ENCODE assay signal across 12 cellular contexts in genomic region chr20:363319-364078, GRCh38. TPM values are rescaled to one million over a fixed set of nuclear protein-coding genes. Genes with fewer than 3 reads are reported as not detected.
A peak's percentile ranks its signal among the peaks of the same experiment; 100 is the strongest.
DNase-seq lines count a peak whose midpoint lies in the region; ATAC-seq, FAIRE-seq and TF ChIP-seq lines count a peak whose summit lies in the region.
"Had no signal": no experiment of that assay in that cellular context is flagged by ENCODE, and none has a peak within 500 bp of the region (broad histone marks: within the 10 kb centered on the region; RNA-seq: fewer than 3 reads in every experiment).

No MANE protein-coding gene starts in this region.

- H3K4me3 ChIP-seq in A673 (ENCODE audit: low read depth, low read length, poor library complexity, severe bottlenecking) (no peak overlapping the region), RWPE2 (ENCODE audit: severe bottlenecking) (no peak overlapping the region), kidney (ENCODE audit: low read length in 2 of 2) (no peak overlapping the region), left ventricle myocardium inferior (no peak overlapping the region)
- H3K4me3 ChIP-seq: vagina had no signal

- CTCF ChIA-PET in A673 (lab: Charles Lee) = interaction anchor here (1.5 kb wide), 1 partner anchor 68 kb away, joined by 5 read pairs; no protein-coding TSS in a partner anchor

- H3K36me3 ChIP-seq in A673 (ENCODE audit: insufficient read depth, low read length, poor library complexity, severe bottlenecking) (no peaks in the 10 kb centered on the region), RWPE2 (ENCODE audit: low read depth) (no peaks in the 10 kb centered on the region), kidney (ENCODE audit: control insufficient read depth in 1 of 2, insufficient read depth in 2 of 2, low read length in 2 of 2) (no peaks in the 10 kb centered on the region), left ventricle myocardium inferior (no peaks in the 10 kb centered on the region)
- H3K36me3 ChIP-seq: vagina had no signal

- POLR2A ChIA-PET in A673 (lab: Charles Lee; ENCODE audit: low non-redundant PET) = interaction anchor here (1.3 kb wide), 1 partner anchor 8 kb away, joined by 5 read pairs; no protein-coding TSS in a partner anchor

- intact Hi-C loops in A673 (cut with micrococcal nuclease; ENCODE audit: unreplicated experiment) = no loop called here
- intact Hi-C loops in kidney (cut with DNase I) = no loop called here
- intact Hi-C loops in left ventricle myocardium inferior (cut with micrococcal nuclease) = no loop called here

- H3K27ac ChIP-seq in A673 (ENCODE audit: low read depth, low read length, poor library complexity, severe bottlenecking) (peak overlapping the region; percentile 17), RWPE2 (ENCODE audit: poor library complexity, severe bottlenecking) (peak overlapping the region; percentile 83), kidney (ENCODE audit: low read depth in 2 of 2, low read length in 2 of 2) (no peak overlapping the region), left ventricle myocardium inferior (replicated peaks) (no peak overlapping the region)
- H3K27ac ChIP-seq: vagina had no signal

- ATAC-seq in RWPE2 (ENCODE audit: low read depth) (peak; percentile 63), GM21825 (IDR thresholded peaks at IDR 0.05; ENCODE audit: unreplicated experiment) (no peak)

- no peak overlapping the region for H3K9ac ChIP-seq in kidney (ENCODE audit: low read length in 2 of 2)

- H3K27me3 ChIP-seq in A673 (replicated peaks; ENCODE audit: insufficient read depth, low read depth, low read length, poor library complexity) (no peaks in the 10 kb centered on the region), RWPE2 (ENCODE audit: insufficient read depth, poor library complexity, severe bottlenecking) (no peaks in the 10 kb centered on the region), left ventricle myocardium inferior (ENCODE audit: low read depth) (no peaks in the 10 kb centered on the region)
- H3K27me3 ChIP-seq: vagina had no signal

- DNase-seq in A673 (ENCODE audit: low spot score) (no peak), ELR (ENCODE audit: low read depth) (peak; percentile 49), RWPE2 (ENCODE audit: low spot score) (no peak), islet precursor cell (peak; percentile 90), kidney (no peak), DMS153 treated with DMSO at 0.1 percent for 48 hours (lab: John Stamatoyannopoulos, UW; ENCODE audit: unreplicated experiment) (no peak), left ventricle myocardium inferior (no peak)
- DNase-seq: activated CD4-positive, alpha-beta T cell treated with anti-CD3 and anti-CD28 coated beads, Interleukin-2, amount 50 U/mL, for 4 hours; activated naive CD4-positive, alpha-beta T cell treated with Interleukin-2 at 50 U/mL for 16 hours; NCI-H1417 treated with DMSO at 0.1 percent for 48 hours had no signal

- H3K9me3 ChIP-seq in A673 (ENCODE audit: low read depth, low read length, poor library complexity, severe bottlenecking) (no peaks in the 10 kb centered on the region), RWPE2 (ENCODE audit: severe bottlenecking) (no peaks in the 10 kb centered on the region), kidney (ENCODE audit: control insufficient read depth in 1 of 2, low read length in 2 of 2) (no peaks in the 10 kb centered on the region), left ventricle myocardium inferior (replicated peaks) (no peaks in the 10 kb centered on the region)
- H3K9me3 ChIP-seq: vagina had no signal

- FAIRE-seq in kidney (lab: Jason Lieb, UNC) = no peak

- no TSS peak for BruUV-seq in A673 (replicated peaks; lab: Mats Ljungman, UMichigan)

- TF ChIP-seq CTCF in A673 (conservative IDR thresholded peaks at IDR 0.05; ENCODE audit: low read depth, low read length) = no peak
- TF ChIP-seq CTCF in RWPE2 (IDR thresholded peaks at IDR 0.05; ENCODE audit: poor library complexity, severe bottlenecking) = no peak
- no peak for TF ChIP-seq CTCF in kidney (IDR thresholded peaks at IDR 0.05; ENCODE audit: borderline replicate concordance, extremely low read depth, insufficient read depth)
- no peak for TF ChIP-seq CTCF in left ventricle myocardium inferior (IDR thresholded peaks at IDR 0.05; ENCODE audit: borderline replicate concordance)

- H3K4me1 ChIP-seq in A673 (ENCODE audit: insufficient read depth, low read length, poor library complexity, severe bottlenecking) (peaks cover 37% of the 10 kb centered on the region), RWPE2 (ENCODE audit: insufficient read depth, poor library complexity, severe bottlenecking) (peaks cover 42% of the 10 kb centered on the region), kidney (ENCODE audit: control insufficient read depth in 1 of 2, insufficient read depth in 1 of 2, low read depth in 1 of 2, low read length in 2 of 2) (peaks cover 0 to 6% of the 10 kb centered on the region in 2 donors), left ventricle myocardium inferior (peaks cover 8% of the 10 kb centered on the region)

RNA-seq across cellular contexts. Expression of gene NRSN2, which starts 16.6 kb away (rescaled TPM):
- total RNA-seq in A673 (2021) (43.4 and 55.4 TPM in 2 replicates), kidney (48.1 TPM), left ventricle myocardium inferior (17.5 TPM)
- 50.0 TPM for polyA plus RNA-seq in kidney (ENCODE audit: insufficient read depth, low read depth, low replicate concordance)

RNA-seq across cellular contexts. Expression of gene TRIB3, which starts 17.1 kb away (rescaled TPM):
- total RNA-seq in A673 (2021) (43.4 and 59.6 TPM in 2 replicates), kidney (11.6 TPM), left ventricle myocardium inferior (0.69 TPM)
- polyA plus RNA-seq in kidney (ENCODE audit: insufficient read depth, low read depth, low replicate concordance) = 4.3 TPM

RNA-seq across cellular contexts. Expression of gene SOX12, which starts 38.1 kb away (rescaled TPM):
- total RNA-seq in A673 (2021) (41.0 and 51.0 TPM in 2 replicates), kidney (12.7 TPM), left ventricle myocardium inferior (12.3 TPM)
- polyA plus RNA-seq in kidney (ENCODE audit: insufficient read depth, low read depth, low replicate concordance) = 11.3 TPM

RNA-seq across cellular contexts. Expression of gene RBCK1, which starts 44.6 kb away (rescaled TPM):
- total RNA-seq in A673 (2021) (71.9 and 72.0 TPM in 2 replicates), kidney (93.6 TPM), left ventricle myocardium inferior (49.7 TPM)
- 73.0 TPM for polyA plus RNA-seq in kidney (ENCODE audit: insufficient read depth, low read depth, low replicate concordance)

Comparison
In these comparisons a context has a peak if more than half of its experiments do, and no peak if none do; other contexts are left out.
1. DNase-seq: peak in ELR (single experiment) and islet precursor cell (single experiment); none in A673 (single experiment), RWPE2 (single experiment), kidney (single experiment), DMS153 treated with DMSO at 0.1 percent for 48 hours (single experiment) and left ventricle myocardium inferior (single experiment).
2. H3K27ac ChIP-seq: peak in A673 (single experiment) and RWPE2 (single experiment); none in kidney (0 of 2) and left ventricle myocardium inferior (single experiment).